8 cellular contexts compared by ENCODE assay signal in the genomic region with DNA sequence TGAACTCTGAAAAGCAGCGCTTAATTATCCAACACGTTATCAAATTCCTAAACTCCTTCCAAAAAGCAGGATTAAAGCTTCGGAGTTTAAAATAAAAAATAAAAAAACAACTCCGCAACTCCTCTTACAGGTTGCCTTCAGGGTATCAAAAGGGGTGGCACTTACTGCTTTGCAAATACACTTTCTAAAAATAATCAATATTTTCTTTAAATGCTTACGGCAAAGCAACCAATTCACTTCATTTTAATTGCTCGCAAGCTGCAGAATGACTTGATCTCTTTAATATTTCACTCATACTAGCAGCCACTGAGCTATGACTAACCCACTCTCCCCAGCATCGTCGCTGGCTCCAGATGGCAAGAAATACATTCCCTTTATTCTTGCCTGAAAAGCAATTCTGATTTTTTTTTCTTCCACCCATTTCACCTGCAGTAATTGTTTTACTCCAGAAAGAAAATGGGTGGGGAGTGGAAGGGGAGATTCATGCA. TPM values are rescaled to one million over a fixed set of nuclear protein-coding genes. Genes with fewer than 3 reads are reported as not detected.
DNase-seq lines count a peak whose midpoint lies in the region; ATAC-seq and TF ChIP-seq lines count a peak whose summit lies in the region.

No MANE protein-coding gene starts in this region.

- peaks cover 0 to 7% (median 5%) of the 10 kb centered on the region in 10 experiments; a peak in 13 of 20 replicates for H3K4me1 ChIP-seq in BLaER1 treated with 17β-estradiol and CSF1 and Interleukin-3, amounts not matched to agents 10 nM and 100 nM

- TF ChIP-seq CTCF in coronary artery (IDR thresholded peaks at IDR 0.05) (no peak), mesothelial cell of epicardium (IDR thresholded peaks at IDR 0.05; ENCODE audit: unreplicated experiment) (no peak)

- no peaks in the 10 kb centered on the region for H3K9me3 Mint-ChIP-seq in mesothelial cell of epicardium

- peaks cover 38 to 63% (median 50%) of the 10 kb centered on the region in 11 experiments for H3K27me3 ChIP-seq in BLaER1 treated with 17β-estradiol and CSF1 and Interleukin-3, amounts not matched to agents 10 nM and 100 nM

- H4K20me1 ChIP-seq in BLaER1 treated with 17β-estradiol and CSF1 and Interleukin-3, amounts not matched to agents 10 nM and 100 nM: peaks cover 0 to 4% (median 0%) of the 10 kb centered on the region in 11 experiments; a peak in 2 of 22 replicates

- no peaks in the 10 kb centered on the region for H3K36me3 Mint-ChIP-seq in mesothelial cell of epicardium

- H3K4me1 Mint-ChIP-seq in mesothelial cell of epicardium: peaks cover 11% of the 10 kb centered on the region

- no peaks in the 10 kb centered on the region for H3K36me3 ChIP-seq in BLaER1 treated with 17β-estradiol and CSF1 and Interleukin-3, amounts not matched to agents 10 nM and 100 nM

- H3K9ac ChIP-seq in BLaER1 treated with 17β-estradiol and CSF1 and Interleukin-3, amounts not matched to agents 10 nM and 100 nM: peak overlapping the region in 1 of 11 experiments; percentile 44; a peak in 1 of 22 replicates

- peak overlapping the region; percentile 63 to 95 (median 81); a peak in 21 of 22 replicates for H3K4me2 ChIP-seq in BLaER1 treated with 17β-estradiol and CSF1 and Interleukin-3, amounts not matched to agents 10 nM and 100 nM

- no peak overlapping the region for H3K27ac ChIP-seq in BLaER1 treated with 17β-estradiol and CSF1 and Interleukin-3, amounts not matched to agents 10 nM and 100 nM
- no peak overlapping the region for H3K27ac ChIP-seq in coronary artery

- no peaks in the 10 kb centered on the region for H3K9me3 ChIP-seq in BLaER1 treated with 17β-estradiol and CSF1 and Interleukin-3, amounts not matched to agents 10 nM and 100 nM (replicated peaks in 1 of 11)

- peaks cover 15% of the 10 kb centered on the region for H3K27me3 Mint-ChIP-seq in mesothelial cell of epicardium (ENCODE audit: low read depth)

- peak overlapping the region; percentile 44 to 67 (median 54); a peak in 18 of 20 replicates for H3K4me3 ChIP-seq in BLaER1 treated with 17β-estradiol and CSF1 and Interleukin-3, amounts not matched to agents 10 nM and 100 nM
- H3K4me3 ChIP-seq in coronary artery: peak overlapping the region; percentile 99

- H3K27ac Mint-ChIP-seq in mesothelial cell of epicardium: peak overlapping the region; percentile 68

- DNase-seq in NCI-H1105 (lab: John Stamatoyannopoulos, UW): peak; percentile 11
- DNase-seq in coronary artery (ENCODE audit: low spot score): no peak
- no peak for DNase-seq in mesothelial cell of epicardium (ENCODE audit: low spot score in 2 of 2, unreplicated experiment in 2 of 2)
- no peak for DNase-seq in NCI-H2227 treated with DMSO at 0.1 percent for 48 hours (lab: John Stamatoyannopoulos, UW)
- no peak for DNase-seq in NCI-H187 treated with DMSO at 0.1 percent for 48 hours (lab: John Stamatoyannopoulos, UW)

- no peak for ATAC-seq in HG02798 (IDR thresholded peaks at IDR 0.05; ENCODE audit: poor library complexity, unreplicated experiment)
- no peak for ATAC-seq in HG02852 (IDR thresholded peaks at IDR 0.05; ENCODE audit: unreplicated experiment)

- H3K4me3 Mint-ChIP-seq in mesothelial cell of epicardium: peak overlapping the region; percentile 78

RNA-seq across cellular contexts. Expression of gene FHIP2A, which starts 54.4 kb away (rescaled TPM):
- total RNA-seq in mesothelial cell of epicardium: 39.6 to 43.2 TPM (median 41.9 TPM) in 3 replicates
